In genomic region chr17:50087912-50088405, GRCh38 we compare ENCODE assay signal across 7 cellular contexts.
"Had no signal": no experiment of that assay in that cellular context is flagged by ENCODE, and none has a peak within 500 bp of the region (broad histone marks: within the 10 kb centered on the region; RNA-seq: fewer than 3 reads in every experiment).

No MANE protein-coding gene starts in this region.

- H3K27me3 ChIP-seq: breast epithelium, dorsolateral prefrontal cortex, esophagus squamous epithelium, neural progenitor cell, testis, uterus had no signal

- H2AFZ ChIP-seq: neural progenitor cell had no signal

- H3K9ac ChIP-seq: neural progenitor cell had no signal

- H3K36me3 ChIP-seq: breast epithelium, neural progenitor cell, uterus had no signal

- H3K4me2 ChIP-seq: neural progenitor cell had no signal

- H3K9me3 ChIP-seq: breast epithelium, esophagus squamous epithelium, testis, uterus had no signal

- H3K27ac ChIP-seq: breast epithelium, dorsolateral prefrontal cortex, esophagus squamous epithelium, neural progenitor cell, testis, uterus had no signal

- H3K4me1 ChIP-seq: breast epithelium, esophagus squamous epithelium, testis, uterus had no signal

- DNase-seq: activated gamma-delta T cell, esophagus squamous epithelium had no signal

- H3K4me3 ChIP-seq: breast epithelium, dorsolateral prefrontal cortex, esophagus squamous epithelium, neural progenitor cell, testis, uterus had no signal
